ENCODE assay signal across 1 cellular context in genomic region chr2:26706616-26707473, GRCh38.
TF ChIP-seq lines count a peak whose summit lies in the region.

No MANE protein-coding gene starts in this region.

TF ChIP-seq in H1, 55 proteins besides CTCF, POLR2A, EP300 and RAD21:
- TF ChIP-seq TCF12 (IDR thresholded peaks at IDR 0.05; ENCODE audit: low read depth, low read length), result no peak
- TF ChIP-seq TEAD4 (IDR thresholded peaks at IDR 0.05; ENCODE audit: low read depth, low read length), result 0 out of 2 replicates have a peak, but pooled peaks have one; percentile 20
- TF ChIP-seq ATF3 (IDR thresholded peaks at IDR 0.05; ENCODE audit: insufficient read depth, low read depth, low read length), result no peak
- no peak for TF ChIP-seq CBX8 (IDR thresholded peaks at IDR 0.05; ENCODE audit: borderline replicate concordance, low read depth, low read length)
- no peak for TF ChIP-seq KDM1A (IDR thresholded peaks at IDR 0.05; ENCODE audit: borderline replicate concordance, low read length)
- TF ChIP-seq RNF2 (IDR thresholded peaks at IDR 0.05; ENCODE audit: borderline replicate concordance, low read depth, low read length, missing control alignments, poor library complexity, severe bottlenecking), result no peak
- TF ChIP-seq NRF1 (IDR thresholded peaks at IDR 0.05; ENCODE audit: low read depth, low read length), result no peak
